ENCODE assay signal across 2 cellular contexts in genomic region chr11:45089251-45089650, GRCh38.
TF ChIP-seq lines count a peak whose summit lies in the region.

No MANE protein-coding gene starts in this region.

TF ChIP-seq in liver, 16 proteins besides CTCF, POLR2A, EP300 and RAD21:
- TF ChIP-seq, protein P1, sequence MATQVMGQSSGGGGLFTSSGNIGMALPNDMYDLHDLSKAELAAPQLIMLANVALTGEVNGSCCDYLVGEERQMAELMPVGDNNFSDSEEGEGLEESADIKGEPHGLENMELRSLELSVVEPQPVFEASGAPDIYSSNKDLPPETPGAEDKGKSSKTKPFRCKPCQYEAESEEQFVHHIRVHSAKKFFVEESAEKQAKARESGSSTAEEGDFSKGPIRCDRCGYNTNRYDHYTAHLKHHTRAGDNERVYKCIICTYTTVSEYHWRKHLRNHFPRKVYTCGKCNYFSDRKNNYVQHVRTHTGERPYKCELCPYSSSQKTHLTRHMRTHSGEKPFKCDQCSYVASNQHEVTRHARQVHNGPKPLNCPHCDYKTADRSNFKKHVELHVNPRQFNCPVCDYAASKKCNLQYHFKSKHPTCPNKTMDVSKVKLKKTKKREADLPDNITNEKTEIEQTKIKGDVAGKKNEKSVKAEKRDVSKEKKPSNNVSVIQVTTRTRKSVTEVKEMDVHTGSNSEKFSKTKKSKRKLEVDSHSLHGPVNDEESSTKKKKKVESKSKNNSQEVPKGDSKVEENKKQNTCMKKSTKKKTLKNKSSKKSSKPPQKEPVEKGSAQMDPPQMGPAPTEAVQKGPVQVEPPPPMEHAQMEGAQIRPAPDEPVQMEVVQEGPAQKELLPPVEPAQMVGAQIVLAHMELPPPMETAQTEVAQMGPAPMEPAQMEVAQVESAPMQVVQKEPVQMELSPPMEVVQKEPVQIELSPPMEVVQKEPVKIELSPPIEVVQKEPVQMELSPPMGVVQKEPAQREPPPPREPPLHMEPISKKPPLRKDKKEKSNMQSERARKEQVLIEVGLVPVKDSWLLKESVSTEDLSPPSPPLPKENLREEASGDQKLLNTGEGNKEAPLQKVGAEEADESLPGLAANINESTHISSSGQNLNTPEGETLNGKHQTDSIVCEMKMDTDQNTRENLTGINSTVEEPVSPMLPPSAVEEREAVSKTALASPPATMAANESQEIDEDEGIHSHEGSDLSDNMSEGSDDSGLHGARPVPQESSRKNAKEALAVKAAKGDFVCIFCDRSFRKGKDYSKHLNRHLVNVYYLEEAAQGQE (IDR thresholded peaks at IDR 0.05): no peak
- TF ChIP-seq TAF1 (conservative IDR thresholded peaks at IDR 0.05): no peak
- no peak for TF ChIP-seq SP1 (IDR thresholded peaks at IDR 0.05)
- TF ChIP-seq YY1 (IDR thresholded peaks at IDR 0.05): peak; percentile 43
- peak; percentile 41 to 51 for TF ChIP-seq JUND (IDR thresholded peaks at IDR 0.05)
- no peak for TF ChIP-seq FOXA1 (IDR thresholded peaks at IDR 0.05)
- TF ChIP-seq RXRA (IDR thresholded peaks at IDR 0.05): peak; percentile 45 to 85
- TF ChIP-seq, protein P2, sequence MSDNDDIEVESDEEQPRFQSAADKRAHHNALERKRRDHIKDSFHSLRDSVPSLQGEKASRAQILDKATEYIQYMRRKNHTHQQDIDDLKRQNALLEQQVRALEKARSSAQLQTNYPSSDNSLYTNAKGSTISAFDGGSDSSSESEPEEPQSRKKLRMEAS (IDR thresholded peaks at IDR 0.05): no peak
- no peak for TF ChIP-seq EGR1 (IDR thresholded peaks at IDR 0.05; ENCODE audit: low read depth in 2 of 2)
- TF ChIP-seq NR2F2 (IDR thresholded peaks at IDR 0.05): peak; percentile 94
- TF ChIP-seq GABPA (IDR thresholded peaks at IDR 0.05 in 1 of 2, conservative IDR thresholded peaks at IDR 0.05 in 1 of 2): no peak
- TF ChIP-seq HNF4A (conservative IDR thresholded peaks at IDR 0.05): peak in 1 of 2 donors; percentile 57
- TF ChIP-seq FOXA2 (IDR thresholded peaks at IDR 0.05): no peak
- TF ChIP-seq, protein P3, sequence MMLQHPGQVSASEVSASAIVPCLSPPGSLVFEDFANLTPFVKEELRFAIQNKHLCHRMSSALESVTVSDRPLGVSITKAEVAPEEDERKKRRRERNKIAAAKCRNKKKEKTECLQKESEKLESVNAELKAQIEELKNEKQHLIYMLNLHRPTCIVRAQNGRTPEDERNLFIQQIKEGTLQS (IDR thresholded peaks at IDR 0.05): no peak
- TF ChIP-seq ZBTB33 (IDR thresholded peaks at IDR 0.05): no peak
- no peak for TF ChIP-seq HNF4G (IDR thresholded peaks at IDR 0.05)

TF ChIP-seq in HepG2, 621 proteins besides CTCF, POLR2A, EP300 and RAD21 (continued from another document):
- TF ChIP-seq, protein P4, sequence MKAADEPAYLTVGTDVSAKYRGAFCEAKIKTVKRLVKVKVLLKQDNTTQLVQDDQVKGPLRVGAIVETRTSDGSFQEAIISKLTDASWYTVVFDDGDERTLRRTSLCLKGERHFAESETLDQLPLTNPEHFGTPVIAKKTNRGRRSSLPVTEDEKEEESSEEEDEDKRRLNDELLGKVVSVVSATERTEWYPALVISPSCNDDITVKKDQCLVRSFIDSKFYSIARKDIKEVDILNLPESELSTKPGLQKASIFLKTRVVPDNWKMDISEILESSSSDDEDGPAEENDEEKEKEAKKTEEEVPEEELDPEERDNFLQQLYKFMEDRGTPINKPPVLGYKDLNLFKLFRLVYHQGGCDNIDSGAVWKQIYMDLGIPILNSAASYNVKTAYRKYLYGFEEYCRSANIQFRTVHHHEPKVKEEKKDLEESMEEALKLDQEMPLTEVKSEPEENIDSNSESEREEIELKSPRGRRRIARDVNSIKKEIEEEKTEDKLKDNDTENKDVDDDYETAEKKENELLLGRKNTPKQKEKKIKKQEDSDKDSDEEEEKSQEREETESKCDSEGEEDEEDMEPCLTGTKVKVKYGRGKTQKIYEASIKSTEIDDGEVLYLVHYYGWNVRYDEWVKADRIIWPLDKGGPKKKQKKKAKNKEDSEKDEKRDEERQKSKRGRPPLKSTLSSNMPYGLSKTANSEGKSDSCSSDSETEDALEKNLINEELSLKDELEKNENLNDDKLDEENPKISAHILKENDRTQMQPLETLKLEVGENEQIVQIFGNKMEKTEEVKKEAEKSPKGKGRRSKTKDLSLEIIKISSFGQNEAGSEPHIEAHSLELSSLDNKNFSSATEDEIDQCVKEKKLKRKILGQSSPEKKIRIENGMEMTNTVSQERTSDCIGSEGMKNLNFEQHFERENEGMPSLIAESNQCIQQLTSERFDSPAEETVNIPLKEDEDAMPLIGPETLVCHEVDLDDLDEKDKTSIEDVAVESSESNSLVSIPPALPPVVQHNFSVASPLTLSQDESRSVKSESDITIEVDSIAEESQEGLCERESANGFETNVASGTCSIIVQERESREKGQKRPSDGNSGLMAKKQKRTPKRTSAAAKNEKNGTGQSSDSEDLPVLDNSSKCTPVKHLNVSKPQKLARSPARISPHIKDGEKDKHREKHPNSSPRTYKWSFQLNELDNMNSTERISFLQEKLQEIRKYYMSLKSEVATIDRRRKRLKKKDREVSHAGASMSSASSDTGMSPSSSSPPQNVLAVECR (CRISPR knock-in tag; IDR thresholded peaks at IDR 0.05; ENCODE audit: borderline replicate concordance): no peak
- TF ChIP-seq, protein P5, sequence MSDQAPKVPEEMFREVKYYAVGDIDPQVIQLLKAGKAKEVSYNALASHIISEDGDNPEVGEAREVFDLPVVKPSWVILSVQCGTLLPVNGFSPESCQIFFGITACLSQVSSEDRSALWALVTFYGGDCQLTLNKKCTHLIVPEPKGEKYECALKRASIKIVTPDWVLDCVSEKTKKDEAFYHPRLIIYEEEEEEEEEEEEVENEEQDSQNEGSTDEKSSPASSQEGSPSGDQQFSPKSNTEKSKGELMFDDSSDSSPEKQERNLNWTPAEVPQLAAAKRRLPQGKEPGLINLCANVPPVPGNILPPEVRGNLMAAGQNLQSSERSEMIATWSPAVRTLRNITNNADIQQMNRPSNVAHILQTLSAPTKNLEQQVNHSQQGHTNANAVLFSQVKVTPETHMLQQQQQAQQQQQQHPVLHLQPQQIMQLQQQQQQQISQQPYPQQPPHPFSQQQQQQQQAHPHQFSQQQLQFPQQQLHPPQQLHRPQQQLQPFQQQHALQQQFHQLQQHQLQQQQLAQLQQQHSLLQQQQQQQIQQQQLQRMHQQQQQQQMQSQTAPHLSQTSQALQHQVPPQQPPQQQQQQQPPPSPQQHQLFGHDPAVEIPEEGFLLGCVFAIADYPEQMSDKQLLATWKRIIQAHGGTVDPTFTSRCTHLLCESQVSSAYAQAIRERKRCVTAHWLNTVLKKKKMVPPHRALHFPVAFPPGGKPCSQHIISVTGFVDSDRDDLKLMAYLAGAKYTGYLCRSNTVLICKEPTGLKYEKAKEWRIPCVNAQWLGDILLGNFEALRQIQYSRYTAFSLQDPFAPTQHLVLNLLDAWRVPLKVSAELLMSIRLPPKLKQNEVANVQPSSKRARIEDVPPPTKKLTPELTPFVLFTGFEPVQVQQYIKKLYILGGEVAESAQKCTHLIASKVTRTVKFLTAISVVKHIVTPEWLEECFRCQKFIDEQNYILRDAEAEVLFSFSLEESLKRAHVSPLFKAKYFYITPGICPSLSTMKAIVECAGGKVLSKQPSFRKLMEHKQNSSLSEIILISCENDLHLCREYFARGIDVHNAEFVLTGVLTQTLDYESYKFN (CRISPR knock-in tag; conservative IDR thresholded peaks at IDR 0.05): no peak
